21 cellular contexts compared by ENCODE assay signal in genomic region chr5:73913971-73914370, GRCh38.
DNase-seq lines count a peak whose midpoint lies in the region; ATAC-seq and TF ChIP-seq lines count a peak whose summit lies in the region.
"Had no signal": no experiment of that assay in that cellular context is flagged by ENCODE, and none has a peak within 500 bp of the region (broad histone marks: within the 10 kb centered on the region; RNA-seq: fewer than 3 reads in every experiment).

No MANE protein-coding gene starts in this region.

- CTCF ChIA-PET in MCF 10A (lab: Yijun Ruan, JAX), result interaction anchor here (0.7 to 2.3 kb wide), 2 partner anchors 12 to 751 kb away, joined by 6 read pairs; no protein-coding TSS in a partner anchor
- CTCF ChIA-PET in A673 (lab: Charles Lee), result no interaction called here

- H3K9ac ChIP-seq in KMS-11, result peak overlapping the region; percentile 59; the same call in 1 of the 2 replicates

- H3K36me3 ChIP-seq in breast epithelium (no peaks in the 10 kb centered on the region), KMS-11 (ENCODE audit: insufficient read depth) (no peaks in the 10 kb centered on the region), hepatocyte (replicated peaks; ENCODE audit: insufficient read depth, low read depth) (no peaks in the 10 kb centered on the region), A673 (ENCODE audit: insufficient read depth, low read length, poor library complexity, severe bottlenecking) (no peaks in the 10 kb centered on the region)

- no peaks in the 10 kb centered on the region for H3K4me1 Mint-ChIP-seq in MCF 10A (ENCODE audit: insufficient read depth, unreplicated experiment)
- H3K4me1 Mint-ChIP-seq in stimulated activated effector memory CD8-positive, alpha-beta T cell treated with anti-CD3 and anti-CD28 coated beads, Interleukin-12 subunit alpha, Interleukin-12 subunit beta, amount 100 ng/mL, for 72 hours, result no peaks in the 10 kb centered on the region
- H3K4me1 Mint-ChIP-seq: CD4-positive, alpha-beta memory T cell had no signal

- no peaks in the 10 kb centered on the region for H3K27me3 Mint-ChIP-seq in MCF 10A (ENCODE audit: insufficient read depth, unreplicated experiment)
- H3K27me3 Mint-ChIP-seq: CD4-positive, alpha-beta memory T cell had no signal

- TF ChIP-seq POLR2A in breast epithelium (IDR thresholded peaks at IDR 0.05), result no peak

- H3K9me3 Mint-ChIP-seq in MCF 10A (ENCODE audit: unreplicated experiment), result no peaks in the 10 kb centered on the region
- no peaks in the 10 kb centered on the region for H3K9me3 Mint-ChIP-seq in stimulated activated effector memory CD8-positive, alpha-beta T cell treated with anti-CD3 and anti-CD28 coated beads, Interleukin-12 subunit alpha, Interleukin-12 subunit beta, amount 100 ng/mL, for 72 hours
- H3K9me3 Mint-ChIP-seq: CD4-positive, alpha-beta memory T cell; HFFc6 had no signal

- POLR2A ChIA-PET in MCF 10A (lab: Yijun Ruan, JAX), result no interaction called here
- POLR2A ChIA-PET in A673 (lab: Charles Lee; ENCODE audit: low non-redundant PET), result no interaction called here

- peaks cover 44% of the 10 kb centered on the region for H3K36me3 Mint-ChIP-seq in MCF 10A (ENCODE audit: insufficient read depth, unreplicated experiment)
- H3K36me3 Mint-ChIP-seq in stimulated activated effector memory CD8-positive, alpha-beta T cell treated with anti-CD3 and anti-CD28 coated beads, Interleukin-12 subunit alpha, Interleukin-12 subunit beta, amount 100 ng/mL, for 72 hours, result no peaks in the 10 kb centered on the region
- H3K36me3 Mint-ChIP-seq: CD4-positive, alpha-beta memory T cell had no signal

- peaks cover 2 to 8% of the 10 kb centered on the region in 2 donors for H3K4me1 ChIP-seq in breast epithelium
- peaks cover 53% of the 10 kb centered on the region for H3K4me1 ChIP-seq in KMS-11 (ENCODE audit: low read depth, poor library complexity, severe bottlenecking)
- peaks cover 7% of the 10 kb centered on the region for H3K4me1 ChIP-seq in hepatocyte (ENCODE audit: insufficient read depth)
- peaks cover 6% of the 10 kb centered on the region for H3K4me1 ChIP-seq in A673 (ENCODE audit: insufficient read depth, low read length, poor library complexity, severe bottlenecking)
- H3K4me1 ChIP-seq: A549 had no signal

- no peak for DNase-seq in MCF 10A (ENCODE audit: unreplicated experiment)
- DNase-seq in breast epithelium (ENCODE audit: low spot score in 2 of 2), result no peak
- no peak for DNase-seq in hepatocyte (ENCODE audit: low spot score)
- DNase-seq in stimulated activated effector memory CD8-positive, alpha-beta T cell treated with anti-CD3 and anti-CD28 coated beads, Interleukin-12 subunit alpha, Interleukin-12 subunit beta, amount 100 ng/mL, for 72 hours (ENCODE audit: low spot score in 2 of 2), result no peak
- DNase-seq in A673 (ENCODE audit: low spot score), result no peak
- no peak for DNase-seq in activated CD4-positive, alpha-beta T cell treated with anti-CD3 and anti-CD28 coated beads, Interleukin-2, amount 50 U/mL, for 48 hours
- DNase-seq: 8988T; C1 segment of cervical spinal cord; Calu3; CD4-positive, alpha-beta memory T cell; COR-L47; DMS53; DMS79 treated with DMSO at 0.1 percent for 48 hours; GF-D8; GOT3; H7; HCEC 1CT; HFFc6 had no signal

- peak overlapping the region; percentile 31 for H3K27ac Mint-ChIP-seq in MCF 10A (ENCODE audit: low read depth, unreplicated experiment)
- no peak overlapping the region for H3K27ac Mint-ChIP-seq in stimulated activated effector memory CD8-positive, alpha-beta T cell treated with anti-CD3 and anti-CD28 coated beads, Interleukin-12 subunit alpha, Interleukin-12 subunit beta, amount 100 ng/mL, for 72 hours
- H3K27ac Mint-ChIP-seq: CD4-positive, alpha-beta memory T cell; HFFc6 had no signal

- no peaks in the 10 kb centered on the region for H3K9me2 ChIP-seq in hepatocyte (replicated peaks; ENCODE audit: insufficient read depth)

- no peak for TF ChIP-seq CTCF in MCF 10A (IDR thresholded peaks at IDR 0.05; ENCODE audit: unreplicated experiment)
- no peak for TF ChIP-seq CTCF in breast epithelium (IDR thresholded peaks at IDR 0.05)
- TF ChIP-seq CTCF in KMS-11 (conservative IDR thresholded peaks at IDR 0.05; ENCODE audit: low read depth, low read length), result no peak
- no peak for TF ChIP-seq CTCF in hepatocyte (IDR thresholded peaks at IDR 0.05; ENCODE audit: poor library complexity)
- TF ChIP-seq CTCF in A673 (conservative IDR thresholded peaks at IDR 0.05; ENCODE audit: low read depth, low read length), result no peak

- intact Hi-C loops in MCF 10A (cut with micrococcal nuclease) (no loop called here), breast epithelium (cut with DNase I; ENCODE audit: low total_unique reads) (no loop called here), A673 (cut with micrococcal nuclease; ENCODE audit: unreplicated experiment) (loop anchor here (5.0 kb wide), 1 partner anchor 118 kb away; no protein-coding TSS in a partner anchor)

- H3K9me3 ChIP-seq in breast epithelium (no peaks in the 10 kb centered on the region), hepatocyte (ENCODE audit: low read depth) (no peaks in the 10 kb centered on the region), A673 (ENCODE audit: low read depth, low read length, poor library complexity, severe bottlenecking) (no peaks in the 10 kb centered on the region)
- H3K9me3 ChIP-seq: A549 had no signal

- H3K27ac ChIP-seq in breast epithelium, result no peak overlapping the region
- peak overlapping the region; percentile 86 for H3K27ac ChIP-seq in KMS-11
- peak overlapping the region; percentile 42 for H3K27ac ChIP-seq in hepatocyte
- H3K27ac ChIP-seq in A673 (ENCODE audit: low read depth, low read length, poor library complexity, severe bottlenecking), result no peak overlapping the region
- H3K27ac ChIP-seq: A549 had no signal

- peak overlapping the region; percentile 95 for H3K4me2 ChIP-seq in KMS-11
- H3K4me2 ChIP-seq in hepatocyte, result no peak overlapping the region
- H3K4me2 ChIP-seq: A549 had no signal

- no TSS peak for BruUV-seq in MCF 10A (replicated peaks; lab: Mats Ljungman, UMichigan)
- no TSS peak for BruUV-seq in A673 (replicated peaks; lab: Mats Ljungman, UMichigan)

- H3K27me3 ChIP-seq in breast epithelium (no peaks in the 10 kb centered on the region), KMS-11 (ENCODE audit: insufficient read depth, low read depth) (no peaks in the 10 kb centered on the region), hepatocyte (no peaks in the 10 kb centered on the region), A673 (replicated peaks; ENCODE audit: insufficient read depth, low read depth, low read length, poor library complexity) (peaks cover 88% of the 10 kb centered on the region)

- ATAC-seq in stimulated activated effector memory CD8-positive, alpha-beta T cell treated with anti-CD3 and anti-CD28 coated beads, Interleukin-12 subunit alpha, Interleukin-12 subunit beta, amount 100 ng/mL, for 72 hours, result peak; percentile 40
- no peak for ATAC-seq in HG03135 (IDR thresholded peaks at IDR 0.05; ENCODE audit: unreplicated experiment)
- ATAC-seq: A549 had no signal

- H3K4me3 Mint-ChIP-seq in MCF 10A (ENCODE audit: unreplicated experiment), result no peak overlapping the region
- H3K4me3 Mint-ChIP-seq in stimulated activated effector memory CD8-positive, alpha-beta T cell treated with anti-CD3 and anti-CD28 coated beads, Interleukin-12 subunit alpha, Interleukin-12 subunit beta, amount 100 ng/mL, for 72 hours, result no peak overlapping the region
- H3K4me3 Mint-ChIP-seq: CD4-positive, alpha-beta memory T cell; HFFc6 had no signal

- H3K4me3 ChIP-seq in breast epithelium (no peak overlapping the region), KMS-11 (IDR thresholded peaks at IDR 0.05; ENCODE audit: insufficient read depth, low read depth, low read length) (no peak overlapping the region), hepatocyte (no peak overlapping the region), A673 (ENCODE audit: low read depth, low read length, poor library complexity, severe bottlenecking) (no peak overlapping the region)
- H3K4me3 ChIP-seq: A549 had no signal

- H4K20me1 ChIP-seq in KMS-11 (ENCODE audit: insufficient read depth) (no peaks in the 10 kb centered on the region), hepatocyte (ENCODE audit: insufficient read depth, poor library complexity, severe bottlenecking) (no peaks in the 10 kb centered on the region)

- H3K79me2 ChIP-seq in KMS-11 (ENCODE audit: insufficient read depth, low read depth), result no peaks in the 10 kb centered on the region
- no peaks in the 10 kb centered on the region for H3K79me2 ChIP-seq in hepatocyte

- peak overlapping the region; percentile 20; the same call in 1 of the 2 replicates for H2AFZ ChIP-seq in KMS-11 (ENCODE audit: low read depth)
- H2AFZ ChIP-seq in hepatocyte, result no peak overlapping the region

Comparison
In these comparisons a context has a peak if more than half of its experiments do, and no peak if none do; other contexts are left out.
1. H3K27ac ChIP-seq: peak in KMS-11 (single experiment) and hepatocyte (single experiment); none in breast epithelium (0 of 2) and A673 (single experiment).